ENCODE assay signal across 8 cellular contexts in genomic region chr14:102591372-102591943, GRCh38. TPM values are rescaled to one million over a fixed set of nuclear protein-coding genes. Genes with fewer than 3 reads are reported as not detected.
A peak's percentile ranks its signal among the peaks of the same experiment; 100 is the strongest.
DNase-seq lines count a peak whose midpoint lies in the region; ATAC-seq and TF ChIP-seq lines count a peak whose summit lies in the region.

No MANE protein-coding gene starts in this region.

- peak overlapping the region; percentile 95 for H2AFZ ChIP-seq in PC-9

- H3K9ac ChIP-seq in iPS-18a (ENCODE audit: low read length) (peak overlapping the region; percentile 87), skeletal muscle satellite cell (ENCODE audit: low read depth, low read length) (peak overlapping the region; percentile 98)

- intact Hi-C loops in PC-9 (cut with micrococcal nuclease; ENCODE audit: unreplicated experiment) = loop anchor here (5.0 kb wide), 2 partner anchors 336 to 536 kb away; no protein-coding TSS in a partner anchor

- H3K27ac ChIP-seq in PC-9 (peak overlapping the region; percentile 96), iPS-18a (ENCODE audit: low read length) (no peak overlapping the region)

- H3K36me3 ChIP-seq in BJ (ENCODE audit: control insufficient read depth, insufficient read depth, low read length) (no peaks in the 10 kb centered on the region), PC-9 (ENCODE audit: low read depth) (peaks cover 6% of the 10 kb centered on the region; the same call in 1 of the 2 replicates), iPS-18a (ENCODE audit: control insufficient read depth, low read depth, low read length) (no peaks in the 10 kb centered on the region), skeletal muscle satellite cell (ENCODE audit: insufficient read depth, low read length) (no peaks in the 10 kb centered on the region)

- H3K4me3 ChIP-seq in BJ (ENCODE audit: low read depth, low read length) (peak overlapping the region; percentile 88), PC-9 (peak overlapping the region; percentile 83), astrocyte of the spinal cord (ENCODE audit: low read depth, low read length) (peak overlapping the region; percentile 77), iPS-18a (ENCODE audit: low read length) (peak overlapping the region; percentile 73), skeletal muscle satellite cell (ENCODE audit: low read length) (peak overlapping the region; percentile 83)

- CTCF ChIA-PET in BJ (lab: Yijun Ruan, JAX) (interaction anchor here (0.6 to 1.1 kb wide), 4 partner anchors 11 to 103 kb away, joined by 3 to 5 read pairs (median 3); no protein-coding TSS in a partner anchor), PC-9 (lab: Charles Lee) (interaction anchor here (0.6 to 1.2 kb wide), 4 partner anchors 12 to 155 kb away, joined by 3 to 22 read pairs (median 7); no protein-coding TSS in a partner anchor)

- H3K4me1 ChIP-seq in PC-9 (replicated peaks; ENCODE audit: insufficient read depth) = peaks cover 35% of the 10 kb centered on the region
- H3K4me1 ChIP-seq in iPS-18a (ENCODE audit: control insufficient read depth, low read depth, low read length) = peaks cover 21% of the 10 kb centered on the region
- peaks cover 16% of the 10 kb centered on the region for H3K4me1 ChIP-seq in skeletal muscle satellite cell (ENCODE audit: control insufficient read depth, insufficient read depth, low read length)

- H3K79me2 ChIP-seq in PC-9 (ENCODE audit: low read depth) = peaks cover 54% of the 10 kb centered on the region

- in situ Hi-C loops in astrocyte of the spinal cord (cut with HindIII; ENCODE audit: low sequenced_read_pairs) = no loop called here

- peak; percentile 9 for ATAC-seq in GM21528 (IDR thresholded peaks at IDR 0.05; ENCODE audit: low FRiP score, unreplicated experiment)
- ATAC-seq in GM21786 (IDR thresholded peaks at IDR 0.05; ENCODE audit: unreplicated experiment) = no peak

- H3K27me3 ChIP-seq in BJ (ENCODE audit: control insufficient read depth, insufficient read depth, low read length) (no peaks in the 10 kb centered on the region), PC-9 (ENCODE audit: insufficient read depth, low read depth) (no peaks in the 10 kb centered on the region), iPS-18a (ENCODE audit: control insufficient read depth, insufficient read depth, low read length) (no peaks in the 10 kb centered on the region), skeletal muscle satellite cell (ENCODE audit: control insufficient read depth, insufficient read depth, low read length) (no peaks in the 10 kb centered on the region)

- TF ChIP-seq CTCF in BJ (IDR thresholded peaks at IDR 0.05; ENCODE audit: insufficient read depth, low read depth, low read length) = no peak
- no peak for TF ChIP-seq CTCF in PC-9 (conservative IDR thresholded peaks at IDR 0.05)
- no peak for TF ChIP-seq CTCF in astrocyte of the spinal cord (IDR thresholded peaks at IDR 0.05; ENCODE audit: low read depth, low read length)

- H4K20me1 ChIP-seq in PC-9 (ENCODE audit: insufficient read depth) = peaks cover 24% of the 10 kb centered on the region

- H3K9me3 ChIP-seq in PC-9 (ENCODE audit: insufficient read depth, low read depth) (no peaks in the 10 kb centered on the region), iPS-18a (ENCODE audit: control insufficient read depth, low read depth, low read length) (no peaks in the 10 kb centered on the region), skeletal muscle satellite cell (replicated peaks; ENCODE audit: low read length) (no peaks in the 10 kb centered on the region)

- H3K9me2 ChIP-seq in PC-9 (ENCODE audit: insufficient read depth) = no peaks in the 10 kb centered on the region

- no TSS peak for BruUV-seq in PC-9 (replicated peaks; lab: Mats Ljungman, UMichigan)

- peak overlapping the region; percentile 86 for H3K4me2 ChIP-seq in PC-9
- peak overlapping the region; percentile 81 for H3K4me2 ChIP-seq in skeletal muscle satellite cell (ENCODE audit: low read length)

- DNase-seq in BJ (ENCODE audit: low read depth) (no peak), PC-9 (peak in 1 of 2 experiments; percentile 47), astrocyte of the spinal cord (ENCODE audit: low read depth, low spot score) (peak; percentile 40), NCI-H446 treated with DMSO at 0.1 percent for 48 hours (lab: John Stamatoyannopoulos, UW) (no peak)

- H3F3A ChIP-seq in PC-9 (ENCODE audit: insufficient read depth, low read depth) = peaks cover 46% of the 10 kb centered on the region

- POLR2A ChIA-PET in BJ (lab: Charles Lee) = no interaction called here
- POLR2A ChIA-PET in PC-9 (lab: Charles Lee; ENCODE audit: unreplicated experiment) = interaction anchor here (0.6 to 0.7 kb wide), 5 partner anchors 23 to 1610 kb away, joined by 3 to 10 read pairs (median 4); no protein-coding TSS in a partner anchor

RNA-seq across cellular contexts. Expression of gene RCOR1, which starts 1.0 kb away (rescaled TPM):
- 7.9 and 11.8 TPM in 2 replicates for polyA plus RNA-seq in BJ (2011; rRNA removed)
- polyA minus RNA-seq in BJ (2011; rRNA and poly(A)+ RNA removed) = 11.2 and 11.8 TPM in 2 replicates
- total RNA-seq in PC-9 (2021) = 54.2 and 67.2 TPM in 2 replicates
- total RNA-seq in skeletal muscle satellite cell (2012; rRNA removed) = 12.9 and 15.2 TPM in 2 replicates
